Comparison of ENCODE assay signal across 7 cellular contexts in the genomic region with DNA sequence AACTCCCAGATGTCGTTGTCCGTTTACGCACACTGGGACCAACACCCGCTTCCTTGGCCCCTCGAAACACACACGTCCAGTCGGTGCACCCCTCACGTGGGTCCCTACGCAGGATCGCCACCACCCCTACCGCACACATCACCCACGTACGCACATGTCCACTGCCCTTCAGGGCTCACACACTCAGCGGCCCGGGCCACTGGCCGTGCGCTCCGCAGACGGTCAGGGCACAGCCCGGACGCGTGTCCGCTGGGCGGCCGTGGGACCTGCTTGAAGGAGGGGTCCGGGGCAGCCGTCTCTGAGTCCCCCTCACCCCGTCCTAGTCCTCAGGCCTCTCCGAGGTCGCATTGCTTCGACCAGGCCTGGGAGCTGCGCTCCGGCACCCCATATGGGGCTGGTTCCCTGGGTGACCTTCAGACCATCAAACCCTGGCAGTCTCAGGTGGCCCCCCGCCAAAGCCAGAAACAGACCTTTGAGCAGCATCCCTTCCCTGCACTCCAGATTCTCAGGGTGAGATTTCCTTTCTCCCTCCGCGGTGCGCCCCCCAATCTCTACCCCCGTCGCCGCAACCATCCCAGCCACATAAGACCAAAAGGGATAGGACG. TPM values are rescaled to one million over a fixed set of nuclear protein-coding genes. Genes with fewer than 3 reads are reported as not detected.
DNase-seq lines count a peak whose midpoint lies in the region; ATAC-seq, FAIRE-seq and TF ChIP-seq lines count a peak whose summit lies in the region.

No MANE protein-coding gene starts in this region.

- H3K36me3 ChIP-seq in NT2/D1 (ENCODE audit: insufficient read depth, insufficient read length, low read length) = peaks cover 9% of the 10 kb centered on the region
- no peaks in the 10 kb centered on the region for H3K36me3 ChIP-seq in GM12878 (ENCODE audit: control insufficient read depth in 2 of 2, insufficient read depth in 2 of 2, low read length in 1 of 2)
- no peaks in the 10 kb centered on the region for H3K36me3 ChIP-seq in left lung
- no peaks in the 10 kb centered on the region for H3K36me3 ChIP-seq in stomach smooth muscle (ENCODE audit: control insufficient read depth in 2 of 2, insufficient read depth in 2 of 2, low read length in 2 of 2)

- TF ChIP-seq CTCF in GM12878 (IDR thresholded peaks at IDR 0.05 in 2 of 3, conservative IDR thresholded peaks at IDR 0.05 in 1 of 3; ENCODE audit: control insufficient read depth in 2 of 3, extremely low read depth in 1 of 3, insufficient read depth in 1 of 3, low read depth in 3 of 3, low read length in 3 of 3) = no peak
- TF ChIP-seq CTCF in left lung (IDR thresholded peaks at IDR 0.05) = no peak

- H3K9ac ChIP-seq in NT2/D1 (ENCODE audit: insufficient read length, low read depth) = peak overlapping the region; percentile 66
- H3K9ac ChIP-seq in GM12878 (ENCODE audit: control insufficient read depth, insufficient read depth, low read length) = no peak overlapping the region
- peak overlapping the region in 1 of 2 donors; percentile 32 for H3K9ac ChIP-seq in stomach smooth muscle (ENCODE audit: low read length in 2 of 2)

- peak; percentile 23 for ATAC-seq in GM12878
- peak; percentile 39 for ATAC-seq in left lung

- FAIRE-seq in GM12878 (lab: Jason Lieb, UNC) = no peak

- TF ChIP-seq EP300 in GM12878 (IDR thresholded peaks at IDR 0.05; ENCODE audit: borderline replicate concordance in 1 of 2, control insufficient read depth in 1 of 2, low read depth in 2 of 2, low read length in 2 of 2) = no peak

- BruUV-seq in GM12878 (replicated peaks; lab: Mats Ljungman, UMichigan) = no TSS peak

- TF ChIP-seq RAD21 in GM12878 (IDR thresholded peaks at IDR 0.05; ENCODE audit: insufficient read depth, low read depth, low read length) = no peak

- no peaks in the 10 kb centered on the region for H3K79me2 ChIP-seq in GM12878 (ENCODE audit: control insufficient read depth, insufficient read depth, low read length)

- peak overlapping the region; percentile 41 for H3K4me3 ChIP-seq in NT2/D1 (ENCODE audit: insufficient read length, low read depth)
- no peak overlapping the region for H3K4me3 ChIP-seq in GM12878
- peak overlapping the region; percentile 48 for H3K4me3 ChIP-seq in left lung
- peak overlapping the region; percentile 70 to 75 for H3K4me3 ChIP-seq in stomach smooth muscle (ENCODE audit: low read length in 2 of 2)

- DNase-seq in NT2/D1 (ENCODE audit: low read depth, low spot score) = no peak
- DNase-seq in GM12878 (ENCODE audit: low read depth, low spot score) = no peak
- DNase-seq in left lung = peak in 1 of 2 donors; percentile 78
- DNase-seq in NCI-H345 (lab: John Stamatoyannopoulos, UW) = no peak
- no peak for DNase-seq in activated CD4-positive, CD25-positive, alpha-beta regulatory T cell (lab: John Stamatoyannopoulos, UW)
- DNase-seq in NCI-H2029 (lab: John Stamatoyannopoulos, UW) = no peak

- H3K4me1 ChIP-seq in NT2/D1 (ENCODE audit: insufficient read depth, insufficient read length) = peaks cover 19% of the 10 kb centered on the region
- no peaks in the 10 kb centered on the region for H3K4me1 ChIP-seq in GM12878 (ENCODE audit: control insufficient read depth, insufficient read depth, low read length)
- peaks cover 6 to 24% of the 10 kb centered on the region in 2 donors for H3K4me1 ChIP-seq in left lung
- H3K4me1 ChIP-seq in stomach smooth muscle (ENCODE audit: control insufficient read depth, insufficient read depth, low read length) = peaks cover 29% of the 10 kb centered on the region

- H3K9me3 ChIP-seq in NT2/D1 (ENCODE audit: insufficient read depth, low read length) (no peaks in the 10 kb centered on the region), GM12878 (replicated peaks; ENCODE audit: control insufficient read depth, insufficient read depth, low read length) (no peaks in the 10 kb centered on the region), left lung (no peaks in the 10 kb centered on the region), stomach smooth muscle (ENCODE audit: control insufficient read depth in 2 of 2, low read length in 2 of 2) (no peaks in the 10 kb centered on the region)

- H4K20me1 ChIP-seq in GM12878 (ENCODE audit: control insufficient read depth, insufficient read depth) = no peaks in the 10 kb centered on the region

- WGBS in GM12878 (ENCODE audit: insufficient coverage, insufficient replicate concordance, low lambda C conversion rate, missing lambda C conversion rate) = 34% methylated on average over 41 of the region's 41 CpGs

- in situ Hi-C loops in GM12878 (cut with MboI) = loop anchor here (5.0 kb wide), 2 partner anchors 283 to 328 kb away; a partner anchor contains a TSS

- peaks cover 16% of the 10 kb centered on the region for H3K27me3 ChIP-seq in NT2/D1 (ENCODE audit: insufficient read depth, insufficient read length)
- peaks cover 6 to 15% of the 10 kb centered on the region in 2 experiments for H3K27me3 ChIP-seq in GM12878 (replicated peaks in 1 of 2; ENCODE audit: control insufficient read depth in 2 of 2, insufficient read depth in 2 of 2, low read length in 1 of 2)
- peaks cover 14 to 51% of the 10 kb centered on the region in 2 donors for H3K27me3 ChIP-seq in left lung
- peaks cover 17 to 38% of the 10 kb centered on the region in 2 donors for H3K27me3 ChIP-seq in stomach smooth muscle (ENCODE audit: control insufficient read depth in 1 of 2, insufficient read depth in 2 of 2, low read length in 2 of 2)

- POLR2A ChIA-PET in GM12878 (lab: Charles Lee) = no interaction called here

- peak overlapping the region; percentile 77 for H3K4me2 ChIP-seq in GM12878 (ENCODE audit: control insufficient read depth, insufficient read depth)

- CTCF ChIA-PET in GM12878 (lab: Yijun Ruan, JAX) = interaction anchor here (1.4 to 6.6 kb wide), 5 partner anchors 279 to 329 kb away, joined by 4 to 149 read pairs (median 18); a partner anchor contains a TSS

- TF ChIP-seq POLR2A in GM12878 (IDR thresholded peaks at IDR 0.05; ENCODE audit: low read depth, low read length) = no peak

- SMC1A ChIA-PET in GM12878 (lab: Charles Lee; ENCODE audit: uncharacterized antibody, unreplicated experiment) = interaction anchor here (1.4 to 4.3 kb wide), 6 partner anchors 280 to 330 kb away, joined by 7 to 61 read pairs (median 10); a partner anchor contains a TSS

- no peak overlapping the region; the same call in 1 of the 2 replicates for H2AFZ ChIP-seq in GM12878 (ENCODE audit: control insufficient read depth, low read depth, low read length)

- intact Hi-C loops in GM12878 (cut with micrococcal nuclease; ENCODE audit: unreplicated experiment) = loop anchor here (1.0 to 2.0 kb wide), 3 partner anchors 169 to 327 kb away; no protein-coding TSS in a partner anchor
- intact Hi-C loops in left lung (cut with DNase I) = loop anchor here in 1 of 2 donors (5.0 to 10.0 kb wide), 2 partner anchors 283 to 321 kb away; no protein-coding TSS in a partner anchor

- RAD21 ChIA-PET in GM12878 (lab: Charles Lee; ENCODE audit: unreplicated experiment) = interaction anchor here (1.2 to 2.8 kb wide), 6 partner anchors 22 to 362 kb away, joined by 3 to 30 read pairs (median 7); a partner anchor contains a TSS

- H3K27ac ChIP-seq in GM12878 (ENCODE audit: control insufficient read depth, insufficient read depth) = no peak overlapping the region
- H3K27ac ChIP-seq in left lung = no peak overlapping the region
- no peak overlapping the region for H3K27ac ChIP-seq in stomach smooth muscle (ENCODE audit: low read length)

TF ChIP-seq in GM12878, 131 proteins besides CTCF, POLR2A, EP300 and RAD21 (continues in another document):
- TF ChIP-seq STAT3 (IDR thresholded peaks at IDR 0.05; ENCODE audit: low read depth, low read length) = no peak
- TF ChIP-seq POLR2AphosphoS2 (IDR thresholded peaks at IDR 0.05; ENCODE audit: low read depth, low read length) = no peak
- TF ChIP-seq, protein P1, sequence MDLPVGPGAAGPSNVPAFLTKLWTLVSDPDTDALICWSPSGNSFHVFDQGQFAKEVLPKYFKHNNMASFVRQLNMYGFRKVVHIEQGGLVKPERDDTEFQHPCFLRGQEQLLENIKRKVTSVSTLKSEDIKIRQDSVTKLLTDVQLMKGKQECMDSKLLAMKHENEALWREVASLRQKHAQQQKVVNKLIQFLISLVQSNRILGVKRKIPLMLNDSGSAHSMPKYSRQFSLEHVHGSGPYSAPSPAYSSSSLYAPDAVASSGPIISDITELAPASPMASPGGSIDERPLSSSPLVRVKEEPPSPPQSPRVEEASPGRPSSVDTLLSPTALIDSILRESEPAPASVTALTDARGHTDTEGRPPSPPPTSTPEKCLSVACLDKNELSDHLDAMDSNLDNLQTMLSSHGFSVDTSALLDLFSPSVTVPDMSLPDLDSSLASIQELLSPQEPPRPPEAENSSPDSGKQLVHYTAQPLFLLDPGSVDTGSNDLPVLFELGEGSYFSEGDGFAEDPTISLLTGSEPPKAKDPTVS (IDR thresholded peaks at IDR 0.05; ENCODE audit: low read depth, low read length) = no peak
- no peak for TF ChIP-seq TCF7 (IDR thresholded peaks at IDR 0.05; ENCODE audit: borderline replicate concordance)
- no peak for TF ChIP-seq CHD1 (IDR thresholded peaks at IDR 0.05; ENCODE audit: low read depth, low read length)

RNA-seq across cellular contexts. Expression of a gene that starts 0.9 kb away (rescaled TPM):
- total RNA-seq in GM12878 (2013; cell fraction: nucleolus; rRNA removed) = 0.27 and 0.33 TPM in 2 replicates
- total RNA-seq in GM12878 (2014; rRNA removed) = under 0.01 TPM in 1 of 2 replicates, not detected in the other
- 0.04 TPM in 1 of 2 replicates, not detected in the other for total RNA-seq in GM12878 (2014; rRNA removed; fragmentation: Illumina TruSeq; extraction: Trizol)
- total RNA-seq in GM12878 (2021) = 0.23 and 0.32 TPM in 2 replicates
- not detected for polyA plus RNA-seq in GM12878 (2011; ENCODE audit: low read depth)
- polyA plus RNA-seq in GM12878 (2011; rRNA removed) = 0.01 and 0.12 TPM in 2 replicates
- 0.05 and 0.18 TPM in 2 replicates for polyA plus RNA-seq in GM12878 (2011; cell fraction: cytosol; rRNA removed)
- 0.06 and 0.10 TPM in 2 replicates for polyA plus RNA-seq in GM12878 (2011; cell fraction: nucleus; rRNA removed)
- 0.13 TPM in 1 of 2 replicates, not detected in the other for polyA plus RNA-seq in GM12878 (2012)
- polyA plus RNA-seq in GM12878 (2014; fragmentation: Illumina TruSeq; extraction: Trizol) = 0.07 and 0.35 TPM in 2 replicates
- under 1 TPM in 1 of 2 experiments, not detected in 1; 0.40 TPM for polyA plus RNA-seq in GM12878 (2014; fragmentation: Nextera tagmentation; extraction: Ambion mirVana)
- polyA plus RNA-seq in GM12878 (2014; rRNA removed) = 0.03 and 0.27 TPM in 2 replicates
- under 1 TPM; 0.33 to 0.42 TPM for polyA plus RNA-seq in GM12878 (2016; fragmentation: Nextera tagmentation; extraction: Ambion mirVana)
- polyA minus RNA-seq in GM12878 (2011; rRNA and poly(A)+ RNA removed) = not detected in 2 replicates
- polyA minus RNA-seq in GM12878 (2011; cell fraction: cytosol; rRNA and poly(A)+ RNA removed) = not detected in 2 replicates
- polyA minus RNA-seq in GM12878 (2011; cell fraction: nucleus; rRNA and poly(A)+ RNA removed) = not detected in 2 replicates
- total RNA-seq in left lung = 10 to 100 TPM; 10.3 to 14.1 TPM

Comparison
In these comparisons a context has a peak if more than half of its experiments do, and no peak if none do; other contexts are left out.
1. RNA of a gene that starts 0.9 kb away (total RNA-seq): 10.3 to 14.1 TPM in left lung; under 0.01 to 0.33 TPM in GM12878; every median in the first group is over 4 times any median in the second.